ENCODE assay signal across 2 cellular contexts in genomic region chr11:125073616-125074483, GRCh38.
A peak's percentile ranks its signal among the peaks of the same experiment; 100 is the strongest.
TF ChIP-seq lines count a peak whose summit lies in the region.

No MANE protein-coding gene starts in this region.

TF ChIP-seq in GM23338, 12 proteins besides CTCF, POLR2A, EP300 and RAD21:
- no peak for TF ChIP-seq STAT1 (IDR thresholded peaks at IDR 0.05; ENCODE audit: unreplicated experiment)
- TF ChIP-seq POLR2AphosphoS5 (IDR thresholded peaks at IDR 0.05; ENCODE audit: low read depth), result no peak
- TF ChIP-seq ZNF114 (CRISPR knock-in tag; IDR thresholded peaks at IDR 0.05), result no peak
- TF ChIP-seq NANOG (IDR thresholded peaks at IDR 0.05; ENCODE audit: borderline replicate concordance), result no peak
- TF ChIP-seq ZNF331 (CRISPR knock-in tag; IDR thresholded peaks at IDR 0.05; ENCODE audit: low read depth), result no peak
- no peak for TF ChIP-seq ZNF462 (CRISPR knock-in tag; IDR thresholded peaks at IDR 0.05)
- no peak for TF ChIP-seq JUNB (IDR thresholded peaks at IDR 0.05; ENCODE audit: unreplicated experiment)
- no peak for TF ChIP-seq ETS1 (IDR thresholded peaks at IDR 0.05)
TF ChIP-seq in GM23338: peak in this region for 0.

TF ChIP-seq in GM12878, 131 proteins besides CTCF, POLR2A, EP300 and RAD21:
- TF ChIP-seq CBX5 (IDR thresholded peaks at IDR 0.05; ENCODE audit: low read depth) (no peak), TCF3 (IDR thresholded peaks at IDR 0.05; ENCODE audit: borderline replicate concordance, insufficient read depth, low read depth, low read length) (no peak), MLLT1 (IDR thresholded peaks at IDR 0.05) (peak; percentile 61; the same call in 1 of the 2 replicates), IKZF1 (conservative IDR thresholded peaks at IDR 0.05) (peak; percentile 32; the same call in 1 of the 2 replicates), DPF2 (IDR thresholded peaks at IDR 0.05) (0 out of 2 replicates have a peak, but pooled peaks have one; percentile 22), RUNX3 (IDR thresholded peaks at IDR 0.05; ENCODE audit: low read length) (0 out of 2 replicates have a peak, but pooled peaks have one; percentile 9), IKZF2 (IDR thresholded peaks at IDR 0.05) (peak in 1 of 2 experiments; percentile 30; a peak in 1 of 4 replicates)
- TF ChIP-seq, protein P1, sequence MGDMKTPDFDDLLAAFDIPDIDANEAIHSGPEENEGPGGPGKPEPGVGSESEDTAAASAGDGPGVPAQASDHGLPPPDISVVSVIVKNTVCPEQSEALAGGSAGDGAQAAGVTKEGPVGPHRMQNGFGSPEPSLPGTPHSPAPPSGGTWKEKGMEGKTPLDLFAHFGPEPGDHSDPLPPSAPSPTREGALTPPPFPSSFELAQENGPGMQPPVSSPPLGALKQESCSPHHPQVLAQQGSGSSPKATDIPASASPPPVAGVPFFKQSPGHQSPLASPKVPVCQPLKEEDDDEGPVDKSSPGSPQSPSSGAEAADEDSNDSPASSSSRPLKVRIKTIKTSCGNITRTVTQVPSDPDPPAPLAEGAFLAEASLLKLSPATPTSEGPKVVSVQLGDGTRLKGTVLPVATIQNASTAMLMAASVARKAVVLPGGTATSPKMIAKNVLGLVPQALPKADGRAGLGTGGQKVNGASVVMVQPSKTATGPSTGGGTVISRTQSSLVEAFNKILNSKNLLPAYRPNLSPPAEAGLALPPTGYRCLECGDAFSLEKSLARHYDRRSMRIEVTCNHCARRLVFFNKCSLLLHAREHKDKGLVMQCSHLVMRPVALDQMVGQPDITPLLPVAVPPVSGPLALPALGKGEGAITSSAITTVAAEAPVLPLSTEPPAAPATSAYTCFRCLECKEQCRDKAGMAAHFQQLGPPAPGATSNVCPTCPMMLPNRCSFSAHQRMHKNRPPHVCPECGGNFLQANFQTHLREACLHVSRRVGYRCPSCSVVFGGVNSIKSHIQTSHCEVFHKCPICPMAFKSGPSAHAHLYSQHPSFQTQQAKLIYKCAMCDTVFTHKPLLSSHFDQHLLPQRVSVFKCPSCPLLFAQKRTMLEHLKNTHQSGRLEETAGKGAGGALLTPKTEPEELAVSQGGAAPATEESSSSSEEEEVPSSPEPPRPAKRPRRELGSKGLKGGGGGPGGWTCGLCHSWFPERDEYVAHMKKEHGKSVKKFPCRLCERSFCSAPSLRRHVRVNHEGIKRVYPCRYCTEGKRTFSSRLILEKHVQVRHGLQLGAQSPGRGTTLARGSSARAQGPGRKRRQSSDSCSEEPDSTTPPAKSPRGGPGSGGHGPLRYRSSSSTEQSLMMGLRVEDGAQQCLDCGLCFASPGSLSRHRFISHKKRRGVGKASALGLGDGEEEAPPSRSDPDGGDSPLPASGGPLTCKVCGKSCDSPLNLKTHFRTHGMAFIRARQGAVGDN (IDR thresholded peaks at IDR 0.05), result peak; percentile 88
- TF ChIP-seq, protein P2, sequence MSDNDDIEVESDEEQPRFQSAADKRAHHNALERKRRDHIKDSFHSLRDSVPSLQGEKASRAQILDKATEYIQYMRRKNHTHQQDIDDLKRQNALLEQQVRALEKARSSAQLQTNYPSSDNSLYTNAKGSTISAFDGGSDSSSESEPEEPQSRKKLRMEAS (IDR thresholded peaks at IDR 0.05; ENCODE audit: low read depth, low read length), result 0 out of 2 replicates have a peak, but pooled peaks have one; percentile 42
